8 cellular contexts compared by ENCODE assay signal in the genomic region with DNA sequence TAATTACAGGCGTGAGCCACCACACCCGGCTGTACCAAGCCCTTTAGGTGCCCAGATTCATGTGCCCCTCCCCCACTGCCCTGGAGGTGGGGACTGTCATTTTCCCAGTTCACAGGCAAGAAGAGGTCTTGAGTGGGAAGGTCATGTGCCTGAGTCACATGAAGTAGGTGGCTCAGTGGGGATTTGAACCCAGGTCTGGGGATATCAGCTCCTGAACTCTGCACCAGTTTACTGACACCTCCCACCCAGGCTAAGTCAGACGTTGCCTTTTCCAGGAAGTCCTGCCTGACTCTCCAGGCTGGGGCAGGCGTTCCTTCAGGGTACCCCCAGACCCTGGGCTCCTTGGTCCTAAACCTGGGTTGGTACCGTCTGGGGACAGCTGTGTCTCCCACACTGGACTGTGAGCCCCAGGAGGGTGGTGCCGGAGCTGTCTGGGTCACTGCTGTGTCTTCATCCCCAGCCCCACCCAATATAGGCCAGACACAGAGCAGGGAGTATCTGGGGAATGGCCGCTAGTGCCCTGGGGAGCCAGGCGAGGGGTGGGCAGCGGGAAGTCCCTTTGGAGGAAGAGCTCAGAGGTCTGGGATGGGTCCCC. TPM values are rescaled to one million over a fixed set of nuclear protein-coding genes. Genes with fewer than 3 reads are reported as not detected.
A peak's percentile ranks its signal among the peaks of the same experiment; 100 is the strongest.
DNase-seq lines count a peak whose midpoint lies in the region; ATAC-seq and TF ChIP-seq lines count a peak whose summit lies in the region.

No MANE protein-coding gene starts in this region.

- H3F3A ChIP-seq in DOHH2 (ENCODE audit: control insufficient read depth, insufficient read depth): peaks cover 13% of the 10 kb centered on the region; the same call in 1 of the 2 replicates

- H3K27me3 Mint-ChIP-seq in T-cell (no peaks in the 10 kb centered on the region), osteocyte (ENCODE audit: unreplicated experiment) (no peaks in the 10 kb centered on the region)

- no peak for TF ChIP-seq POLR2A in esophagus muscularis mucosa (IDR thresholded peaks at IDR 0.05; ENCODE audit: low read depth)

- peak overlapping the region in 1 of 3 donors; percentile 56 for H3K4me3 Mint-ChIP-seq in T-cell
- no peak overlapping the region for H3K4me3 Mint-ChIP-seq in osteocyte (ENCODE audit: unreplicated experiment)

- H3K27ac Mint-ChIP-seq in T-cell: peak overlapping the region; percentile 87 to 88
- H3K27ac Mint-ChIP-seq in osteocyte (ENCODE audit: unreplicated experiment): peak overlapping the region; percentile 50

- no peaks in the 10 kb centered on the region for H3K9me2 ChIP-seq in DOHH2 (replicated peaks; ENCODE audit: control insufficient read depth, low read length)

- H3K27me3 ChIP-seq in DOHH2 (ENCODE audit: control insufficient read depth, low read length) (no peaks in the 10 kb centered on the region), esophagus muscularis mucosa (no peaks in the 10 kb centered on the region)

- WGBS in esophagus muscularis mucosa: 56% methylated on average over 4 of the region's 9 CpGs

- peaks cover 43 to 52% (median 45%) of the 10 kb centered on the region in 3 donors for H3K4me1 Mint-ChIP-seq in T-cell
- peaks cover 25% of the 10 kb centered on the region for H3K4me1 Mint-ChIP-seq in osteocyte (ENCODE audit: unreplicated experiment)

- TF ChIP-seq EP300 in esophagus muscularis mucosa (IDR thresholded peaks at IDR 0.05): no peak

- intact Hi-C loops in esophagus muscularis mucosa (cut with DNase I): no loop called here

- H3K36me3 Mint-ChIP-seq in T-cell: peaks cover 18% of the 10 kb centered on the region
- H3K36me3 Mint-ChIP-seq in osteocyte (ENCODE audit: unreplicated experiment): peaks cover 17% of the 10 kb centered on the region

- peaks cover 52% of the 10 kb centered on the region for H3K79me2 ChIP-seq in DOHH2 (ENCODE audit: control insufficient read depth, low read length)

- H3K36me3 ChIP-seq in DOHH2 (ENCODE audit: control insufficient read depth, low read length) (peaks cover 24% of the 10 kb centered on the region), esophagus muscularis mucosa (peaks cover 35 to 53% (median 38%) of the 10 kb centered on the region in 4 donors)

- CTCF ChIA-PET in T-cell (lab: Charles Lee): interaction anchor here in 1 of 2 donors (1.1 kb wide), 1 partner anchor 43 kb away, joined by 3 read pairs; no protein-coding TSS in a partner anchor

- peak overlapping the region; percentile 77 for H3K4me2 ChIP-seq in DOHH2 (ENCODE audit: low read length)

- H3K4me1 ChIP-seq in DOHH2 (ENCODE audit: control insufficient read depth, low read length): peaks cover 53% of the 10 kb centered on the region
- H3K4me1 ChIP-seq in esophagus muscularis mucosa: peaks cover 42 to 80% (median 71%) of the 10 kb centered on the region in 4 donors

- H3K4me3 ChIP-seq in DOHH2 (ENCODE audit: low read length) (no peak overlapping the region), esophagus muscularis mucosa (no peak overlapping the region)

- H4K20me1 ChIP-seq in DOHH2 (ENCODE audit: control insufficient read depth, insufficient read depth, low read depth, low read length): peaks cover 22% of the 10 kb centered on the region; the same call in 1 of the 2 replicates

- no peaks in the 10 kb centered on the region for H3K9me3 ChIP-seq in DOHH2 (ENCODE audit: control insufficient read depth, insufficient read depth, low read length)
- no peaks in the 10 kb centered on the region for H3K9me3 ChIP-seq in esophagus muscularis mucosa

- POLR2A ChIA-PET in T-cell (lab: Charles Lee): interaction anchor here in 1 of 2 donors (0.5 kb wide), 1 partner anchor 177 kb away, joined by 3 read pairs; the partner anchor contains the start of gene QPCTL

- H3K9me3 Mint-ChIP-seq in T-cell: no peaks in the 10 kb centered on the region
- no peaks in the 10 kb centered on the region for H3K9me3 Mint-ChIP-seq in osteocyte (ENCODE audit: unreplicated experiment)

- DNase-seq in T-cell (no peak), esophagus muscularis mucosa (ENCODE audit: extremely low spot score) (no peak), osteocyte (ENCODE audit: extremely low spot score, unreplicated experiment) (no peak), occipital lobe (lab: John Stamatoyannopoulos, UW) (no peak)
- no peak for DNase-seq in effector CD4-positive, alpha-beta T cell

- ATAC-seq in T-cell (replicated peaks in 1 of 4): peak in 2 of 4 experiments; percentile 13 to 17
- no peak for ATAC-seq in GM19324 (IDR thresholded peaks at IDR 0.05; ENCODE audit: low FRiP score, unreplicated experiment)
- ATAC-seq in GM18861 (IDR thresholded peaks at IDR 0.05; ENCODE audit: unreplicated experiment): no peak

- no peak for TF ChIP-seq CTCF in DOHH2 (IDR thresholded peaks at IDR 0.05; ENCODE audit: low read depth, low read length, poor library complexity, severe bottlenecking)
- no peak for TF ChIP-seq CTCF in esophagus muscularis mucosa (IDR thresholded peaks at IDR 0.05)
- no peak for TF ChIP-seq CTCF in osteocyte (IDR thresholded peaks at IDR 0.05)

- H3K27ac ChIP-seq in DOHH2 (ENCODE audit: low read depth, low read length) (peak overlapping the region; percentile 65), esophagus muscularis mucosa (replicated peaks in 1 of 4) (peak overlapping the region; percentile 65 to 81 (median 73))

RNA-seq across cellular contexts. Expression of gene VASP, which starts 8.6 kb away (rescaled TPM):
- total RNA-seq in T-cell: 100 to 1,000 TPM in 3 of 5 donors, 10 to 100 TPM in 2; 77.4 to 113 (median 101) TPM
- total RNA-seq in esophagus muscularis mucosa: 100 to 1,000 TPM; 172 to 321 (median 210) TPM
- 61.9 and 68.9 TPM in 2 replicates for total RNA-seq in osteocyte
- 8.4 TPM for total RNA-seq in occipital lobe

RNA-seq across cellular contexts. Expression of gene PPM1N, which starts 17.7 kb away (rescaled TPM):
- 10 to 100 TPM in 2 of 5 donors, 1 to 10 TPM in 3; 5.6 to 14.6 (median 10.0) TPM for total RNA-seq in T-cell
- 1 to 10 TPM; 1.6 to 3.8 (median 3.0) TPM for total RNA-seq in esophagus muscularis mucosa
- total RNA-seq in osteocyte: 0.29 and 0.62 TPM in 2 replicates
- 0.47 TPM for total RNA-seq in occipital lobe

RNA-seq across cellular contexts. Expression of gene RTN2, which starts 19.1 kb away (rescaled TPM):
- total RNA-seq in T-cell (1 to 10 TPM; 1.7 to 2.5 (median 2.2) TPM), esophagus muscularis mucosa (10 to 100 TPM in 3 of 4 donors, 1 to 10 TPM in 1; 7.0 to 23.6 (median 17.2) TPM), osteocyte (15.6 and 15.8 TPM in 2 replicates), occipital lobe (56.8 TPM)

RNA-seq across cellular contexts. Expression of gene FOSB, which starts 48.1 kb away (rescaled TPM):
- 1,000 to 10,000 TPM in 1 of 5 donors, 100 to 1,000 TPM in 1, 10 to 100 TPM in 1, 1 to 10 TPM in 2; 6.7 to 1,173 (median 10.4) TPM for total RNA-seq in T-cell
- 10 to 100 TPM in 2 of 4 donors, 1 to 10 TPM in 2; 2.2 to 25.2 (median 6.9) TPM for total RNA-seq in esophagus muscularis mucosa
- total RNA-seq in osteocyte: 93.8 and 176 TPM in 2 replicates
- total RNA-seq in occipital lobe: 2.2 TPM
